Comparison of ENCODE assay signal across 9 cellular contexts in the genomic region with DNA sequence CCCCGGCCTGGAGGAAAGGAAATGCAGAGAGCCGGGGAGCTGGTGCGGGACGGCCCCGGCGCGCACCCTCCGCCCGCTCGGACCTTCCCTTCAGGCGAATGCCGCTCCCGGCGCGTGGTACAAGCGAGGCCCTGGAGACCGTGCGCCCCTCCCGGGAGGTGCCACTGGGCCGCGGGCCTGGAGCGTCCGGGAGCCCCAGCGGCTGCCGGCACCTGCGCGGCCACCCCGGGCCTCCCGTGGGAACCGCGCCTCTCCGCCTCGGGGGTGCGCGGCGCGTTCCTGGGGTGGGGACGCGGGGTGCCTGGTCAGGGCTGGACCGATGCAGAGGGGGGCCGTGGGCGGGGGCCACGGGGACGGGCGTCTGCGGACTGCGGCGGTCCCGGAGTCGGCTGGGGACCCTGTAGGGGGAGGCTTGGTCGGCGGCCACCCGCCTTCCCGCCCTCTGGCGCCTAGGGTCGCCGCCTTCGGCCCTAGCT. TPM values are rescaled to one million over a fixed set of nuclear protein-coding genes. Genes with fewer than 3 reads are reported as not detected.
DNase-seq lines count a peak whose midpoint lies in the region; ATAC-seq, FAIRE-seq and TF ChIP-seq lines count a peak whose summit lies in the region.
"Had no signal": no experiment of that assay in that cellular context is flagged by ENCODE, and none has a peak within 500 bp of the region (broad histone marks: within the 10 kb centered on the region; RNA-seq: fewer than 3 reads in every experiment).

No MANE protein-coding gene starts in this region.

- TF ChIP-seq CTCF in GM12878 (IDR thresholded peaks at IDR 0.05 in 2 of 3, conservative IDR thresholded peaks at IDR 0.05 in 1 of 3; ENCODE audit: control insufficient read depth in 2 of 3, extremely low read depth in 1 of 3, insufficient read depth in 1 of 3, low read depth in 3 of 3, low read length in 3 of 3): no peak
- TF ChIP-seq CTCF in thyroid gland (IDR thresholded peaks at IDR 0.05): no peak

- no peak for TF ChIP-seq EP300 in GM12878 (IDR thresholded peaks at IDR 0.05; ENCODE audit: borderline replicate concordance in 1 of 2, control insufficient read depth in 1 of 2, low read depth in 2 of 2, low read length in 2 of 2)

- no peaks in the 10 kb centered on the region for H3K79me2 ChIP-seq in GM12878 (ENCODE audit: control insufficient read depth, insufficient read depth, low read length)

- H2AFZ ChIP-seq in GM12878 (ENCODE audit: control insufficient read depth, low read depth, low read length): no peak overlapping the region; the same call in 1 of the 2 replicates

- FAIRE-seq in GM12878 (lab: Jason Lieb, UNC) (no peak), GM12892 (lab: Jason Lieb, UNC) (no peak)

- H3K9me3 ChIP-seq in GM12878 (replicated peaks; ENCODE audit: control insufficient read depth, insufficient read depth, low read length) (no peaks in the 10 kb centered on the region; the same call in 2 of the 3 replicates), thyroid gland (no peaks in the 10 kb centered on the region)

- SMC1A ChIA-PET in GM12878 (lab: Charles Lee; ENCODE audit: uncharacterized antibody, unreplicated experiment): interaction anchor here (2.0 kb wide), 1 partner anchor 51 kb away, joined by 8 read pairs; no protein-coding TSS in a partner anchor

- DNase-seq in NCI-H748 (lab: John Stamatoyannopoulos, UW; ENCODE audit: unreplicated experiment) (peak; percentile 35), NCI-H748 treated with DMSO at 0.1 percent for 48 hours (lab: John Stamatoyannopoulos, UW) (no peak), GM12878 (ENCODE audit: low read depth, low spot score) (no peak), thyroid gland (peak in 1 of 2 donors; percentile 24), GM12892 (ENCODE audit: insufficient read length) (no peak)
- DNase-seq in stimulated activated CD4-positive, alpha-beta T cell treated with anti-CD3 and anti-CD28 coated beads, Interleukin-2, amount 100 ng/mL, for 24 hours: no peak
- DNase-seq: CD4-positive, CD25-positive, alpha-beta regulatory T cell had no signal

- H3K4me3 ChIP-seq in GM12878: peak overlapping the region; percentile 35; the same call in 1 of the 2 replicates
- H3K4me3 ChIP-seq in thyroid gland (replicated peaks in 1 of 3): peak overlapping the region; percentile 53 to 69 (median 67)

- 8% methylated on average over 28 of the region's 58 CpGs for WGBS in GM12878 (ENCODE audit: insufficient coverage, insufficient replicate concordance, low lambda C conversion rate, missing lambda C conversion rate)
- 0 to 4% methylated on average over 9 to 27 of the region's 58 CpGs for WGBS in thyroid gland, 2 donors

- no peak for TF ChIP-seq RAD21 in GM12878 (IDR thresholded peaks at IDR 0.05; ENCODE audit: insufficient read depth, low read depth, low read length)

- in situ Hi-C loops in GM12878 (cut with MboI): no loop called here

- BruUV-seq in GM12878 (replicated peaks; lab: Mats Ljungman, UMichigan): no TSS peak

- intact Hi-C loops in GM12878 (cut with micrococcal nuclease; ENCODE audit: unreplicated experiment): no loop called here
- intact Hi-C loops in thyroid gland (cut with DNase I): no loop called here

- POLR2A ChIA-PET in GM12878 (lab: Charles Lee): interaction anchor here (0.5 to 1.4 kb wide), 3 partner anchors 15 to 259 kb away, joined by 3 to 5 read pairs (median 4); no protein-coding TSS in a partner anchor

- H3K36me3 ChIP-seq in GM12878 (ENCODE audit: control insufficient read depth in 2 of 2, insufficient read depth in 2 of 2, low read length in 1 of 2): no peaks in the 10 kb centered on the region
- H3K36me3 ChIP-seq in thyroid gland: no peaks in the 10 kb centered on the region

- H3K27ac ChIP-seq in GM12878 (ENCODE audit: control insufficient read depth, insufficient read depth) (no peak overlapping the region), layer of hippocampus (ENCODE audit: low read depth, low read length) (peak overlapping the region; percentile 66), thyroid gland (peak overlapping the region; percentile 42 to 81 (median 54))

- peak; percentile 29 for ATAC-seq in GM12878
- ATAC-seq in HG02973 (IDR thresholded peaks at IDR 0.05; ENCODE audit: unreplicated experiment): no peak

- H3K4me2 ChIP-seq in GM12878 (ENCODE audit: control insufficient read depth, insufficient read depth): peak overlapping the region; percentile 66

- RAD21 ChIA-PET in GM12878 (lab: Charles Lee; ENCODE audit: unreplicated experiment): interaction anchor here (1.6 kb wide), 1 partner anchor 57 kb away, joined by 3 read pairs; no protein-coding TSS in a partner anchor

- H3K9ac ChIP-seq in GM12878 (ENCODE audit: control insufficient read depth, insufficient read depth, low read length): no peak overlapping the region

- peaks cover 8 to 26% of the 10 kb centered on the region in 2 experiments for H3K27me3 ChIP-seq in GM12878 (replicated peaks in 1 of 2; ENCODE audit: control insufficient read depth in 2 of 2, insufficient read depth in 2 of 2, low read length in 1 of 2)
- no peaks in the 10 kb centered on the region for H3K27me3 ChIP-seq in layer of hippocampus (ENCODE audit: control insufficient read depth, insufficient read depth, low read length)
- H3K27me3 ChIP-seq in thyroid gland: no peaks in the 10 kb centered on the region

- 0 out of 2 replicates have a peak, but pooled peaks cover 4% of the 10 kb centered on the region for H4K20me1 ChIP-seq in GM12878 (ENCODE audit: control insufficient read depth, insufficient read depth)

- CTCF ChIA-PET in GM12878 (lab: Yijun Ruan, JAX): no interaction called here

- no peak for TF ChIP-seq POLR2A in GM12878 (IDR thresholded peaks at IDR 0.05; ENCODE audit: low read depth, low read length)
- no peak for TF ChIP-seq POLR2A in thyroid gland (IDR thresholded peaks at IDR 0.05)
- no peak for TF ChIP-seq POLR2A in GM12892 (IDR thresholded peaks at IDR 0.05; ENCODE audit: low read depth, low read length)

- peaks cover 38% of the 10 kb centered on the region for H3K4me1 ChIP-seq in GM12878 (ENCODE audit: control insufficient read depth, insufficient read depth, low read length)
- H3K4me1 ChIP-seq in thyroid gland: peaks cover 33 to 54% of the 10 kb centered on the region in 2 donors

TF ChIP-seq in GM12878, 131 proteins besides CTCF, POLR2A, EP300 and RAD21:
- TF ChIP-seq HDAC6 (IDR thresholded peaks at IDR 0.05; ENCODE audit: unreplicated experiment) (peak; percentile 57), POLR2AphosphoS5 (IDR thresholded peaks at IDR 0.05; ENCODE audit: low read length) (no peak), BHLHE40 (IDR thresholded peaks at IDR 0.05; ENCODE audit: borderline replicate concordance in 1 of 2, low read depth in 2 of 2, low read length in 1 of 2) (0 out of 4 replicates have a peak, but pooled peaks of 1 of the 2 experiments have one; percentile 19), IKZF1 (conservative IDR thresholded peaks at IDR 0.05) (peak; percentile 46; the same call in 1 of the 2 replicates)

RNA-seq across cellular contexts. Expression of a gene that starts 0.5 kb away (rescaled TPM):
- 83.0 and 91.1 TPM in 2 replicates for total RNA-seq in GM12878 (2013; cell fraction: nucleolus; rRNA removed)
- total RNA-seq in GM12878 (2014; rRNA removed) (9.9 and 10.7 TPM in 2 replicates), GM12878 (2014; rRNA removed; fragmentation: Illumina TruSeq; extraction: Trizol) (6.4 and 7.1 TPM in 2 replicates), GM12878 (2021) (11.4 and 15.6 TPM in 2 replicates), thyroid gland (10 to 100 TPM; 23.2 to 82.8 (median 48.4) TPM)
- 6.3 TPM for polyA plus RNA-seq in GM12878 (2011; ENCODE audit: low read depth)
- polyA plus RNA-seq in GM12878 (2011; rRNA removed) (18.9 and 23.5 TPM in 2 replicates), GM12878 (2014; fragmentation: Illumina TruSeq; extraction: Trizol) (7.7 and 11.8 TPM in 2 replicates), GM12878 (2014; fragmentation: Nextera tagmentation; extraction: Ambion mirVana) (1 to 10 TPM; 1.8 to 2.6 TPM), GM12878 (2014; rRNA removed) (15.7 and 19.8 TPM in 2 replicates), GM12878 (2016; fragmentation: Nextera tagmentation; extraction: Ambion mirVana) (1 to 10 TPM; 3.8 to 7.0 TPM)
- polyA plus RNA-seq in GM12878 (2011; cell fraction: cytosol; rRNA removed): 13.4 and 15.6 TPM in 2 replicates
- 121 and 135 TPM in 2 replicates for polyA plus RNA-seq in GM12878 (2011; cell fraction: nucleus; rRNA removed)
- polyA plus RNA-seq in GM12878 (2012): 5.7 and 13.3 TPM in 2 replicates
- 9.6 and 21.2 TPM in 2 replicates for polyA minus RNA-seq in GM12878 (2011; rRNA and poly(A)+ RNA removed)
- polyA minus RNA-seq in GM12878 (2011; cell fraction: cytosol; rRNA and poly(A)+ RNA removed): 4.7 and 7.6 TPM in 2 replicates
- polyA minus RNA-seq in GM12878 (2011; cell fraction: nucleus; rRNA and poly(A)+ RNA removed): 34.9 and 47.5 TPM in 2 replicates
- 9.8 TPM for polyA plus RNA-seq in GM12892 (2012; ENCODE audit: missing spikeins)
- total RNA-seq: CD4-positive, CD25-positive, alpha-beta regulatory T cell had no signal
